Comparison of ENCODE assay signal across 1 cellular context in genomic region chr22:40718250-40719204, GRCh38.
TF ChIP-seq lines count a peak whose summit lies in the region.

No MANE protein-coding gene starts in this region.

TF ChIP-seq in GM23338, 12 proteins besides CTCF, POLR2A, EP300 and RAD21 (continued from another document):
- TF ChIP-seq, protein P1, sequence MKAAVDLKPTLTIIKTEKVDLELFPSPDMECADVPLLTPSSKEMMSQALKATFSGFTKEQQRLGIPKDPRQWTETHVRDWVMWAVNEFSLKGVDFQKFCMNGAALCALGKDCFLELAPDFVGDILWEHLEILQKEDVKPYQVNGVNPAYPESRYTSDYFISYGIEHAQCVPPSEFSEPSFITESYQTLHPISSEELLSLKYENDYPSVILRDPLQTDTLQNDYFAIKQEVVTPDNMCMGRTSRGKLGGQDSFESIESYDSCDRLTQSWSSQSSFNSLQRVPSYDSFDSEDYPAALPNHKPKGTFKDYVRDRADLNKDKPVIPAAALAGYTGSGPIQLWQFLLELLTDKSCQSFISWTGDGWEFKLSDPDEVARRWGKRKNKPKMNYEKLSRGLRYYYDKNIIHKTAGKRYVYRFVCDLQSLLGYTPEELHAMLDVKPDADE (IDR thresholded peaks at IDR 0.05) = no peak
- TF ChIP-seq STAT1 (IDR thresholded peaks at IDR 0.05; ENCODE audit: unreplicated experiment) (no peak), CREB1 (CRISPR knock-in tag; IDR thresholded peaks at IDR 0.05; ENCODE audit: low read depth) (no peak)
